In genomic region chr1:43596579-43596978, GRCh38 we compare ENCODE assay signal across 29 cellular contexts.
"Had no signal": no experiment of that assay in that cellular context is flagged by ENCODE, and none has a peak within 500 bp of the region (broad histone marks: within the 10 kb centered on the region; RNA-seq: fewer than 3 reads in every experiment).

No MANE protein-coding gene starts in this region.

- H2AFZ ChIP-seq: neural progenitor cell, parathyroid adenoma had no signal

- H3K4me3 Mint-ChIP-seq: naive thymus-derived CD4-positive, alpha-beta T cell; natural killer cell; nephron; neural progenitor cell; stimulated activated memory B cell treated with anti-CD40 and anti-IgM and Interleukin-4, amounts not matched to agents 10 μg/mL and 1 μg/mL and 100 μg/mL, for 72 hours; stimulated activated naive CD8-positive, alpha-beta T cell treated with anti-CD3 and anti-CD28 coated beads, Interleukin-15, Interleukin-2, amounts not matched to agents 100 ng/mL and 50 ng/mL, for 24 hours; type B pancreatic cell had no signal

- H3K27me3 Mint-ChIP-seq: naive thymus-derived CD4-positive, alpha-beta T cell; progenitor cell of endocrine pancreas; stimulated activated naive CD8-positive, alpha-beta T cell treated with anti-CD3 and anti-CD28 coated beads, Interleukin-15, Interleukin-2, amounts not matched to agents 100 ng/mL and 50 ng/mL, for 24 hours; type B pancreatic cell had no signal

- DNase-seq: naive thymus-derived CD4-positive, alpha-beta T cell; natural killer cell; occipital lobe; ovary; posterior cingulate gyrus; psoas muscle; right cardiac atrium; right lobe of liver; sigmoid colon; small intestine; stimulated activated CD4-positive, alpha-beta T cell treated with anti-CD3 and anti-CD28 coated beads, Interleukin-15, amount 100 ng/mL, for 24 hours; stimulated activated CD4-positive, alpha-beta T cell treated with anti-CD3 and anti-CD28 coated beads, Interleukin-2, amount 100 ng/mL, for 24 hours; stimulated activated CD4-positive, alpha-beta T cell treated with anti-CD3 and anti-CD28 coated beads, Interleukin-2, amount 100 ng/mL, for 48 hours; stimulated activated CD4-positive, alpha-beta T cell treated with anti-CD3 and anti-CD28 coated beads, Interleukin-4, amount 100 ng/mL, for 24 hours; stimulated activated naive CD4-positive, alpha-beta T cell; substantia nigra; testis; tibial artery; transverse colon; upper lobe of right lung; uterus had no signal

- H3K27ac ChIP-seq: neural progenitor cell, ovary, parathyroid adenoma, psoas muscle, right lobe of liver, sigmoid colon, suprapubic skin, testis, tibial artery, transverse colon, upper lobe of right lung, uterus had no signal

- H3K4me1 Mint-ChIP-seq: naive thymus-derived CD4-positive, alpha-beta T cell; nephron; neural progenitor cell; stimulated activated memory B cell treated with anti-CD40 and anti-IgM and Interleukin-4, amounts not matched to agents 10 μg/mL and 1 μg/mL and 100 μg/mL, for 72 hours had no signal

- H3K4me3 ChIP-seq: neural progenitor cell, ovary, psoas muscle, right lobe of liver, sigmoid colon, suprapubic skin, testis, tibial artery, transverse colon, upper lobe of right lung, uterus had no signal

- ATAC-seq: psoas muscle; right cardiac atrium; right lobe of liver; stimulated activated memory B cell treated with anti-CD40 and anti-IgM and Interleukin-4, amounts not matched to agents 10 μg/mL and 1 μg/mL and 100 μg/mL, for 72 hours; upper lobe of right lung had no signal

- H3K79me2 ChIP-seq: parathyroid adenoma had no signal

- H3K9me3 ChIP-seq: ovary, psoas muscle, right lobe of liver, sigmoid colon, suprapubic skin, testis, tibial artery, transverse colon, upper lobe of right lung, uterus had no signal

- H3K9ac ChIP-seq: neural progenitor cell, parathyroid adenoma had no signal

- FAIRE-seq: small intestine had no signal

- H3K4me1 ChIP-seq: neural progenitor cell, psoas muscle, right lobe of liver, sigmoid colon, suprapubic skin, testis, tibial artery, transverse colon, upper lobe of right lung, uterus had no signal

- H3K27ac Mint-ChIP-seq: naive thymus-derived CD4-positive, alpha-beta T cell; natural killer cell; nephron; neural progenitor cell; progenitor cell of endocrine pancreas; stimulated activated memory B cell treated with anti-CD40 and anti-IgM and Interleukin-4, amounts not matched to agents 10 μg/mL and 1 μg/mL and 100 μg/mL, for 72 hours; stimulated activated naive CD8-positive, alpha-beta T cell treated with anti-CD3 and anti-CD28 coated beads, Interleukin-15, Interleukin-2, amounts not matched to agents 100 ng/mL and 50 ng/mL, for 24 hours; type B pancreatic cell had no signal

- H3K36me3 Mint-ChIP-seq: naive thymus-derived CD4-positive, alpha-beta T cell; natural killer cell; stimulated activated memory B cell treated with anti-CD40 and anti-IgM and Interleukin-4, amounts not matched to agents 10 μg/mL and 1 μg/mL and 100 μg/mL, for 72 hours had no signal

- H3K9me3 Mint-ChIP-seq: naive thymus-derived CD4-positive, alpha-beta T cell; natural killer cell; nephron; neural progenitor cell; stimulated activated memory B cell treated with anti-CD40 and anti-IgM and Interleukin-4, amounts not matched to agents 10 μg/mL and 1 μg/mL and 100 μg/mL, for 72 hours; stimulated activated naive CD8-positive, alpha-beta T cell treated with anti-CD3 and anti-CD28 coated beads, Interleukin-15, Interleukin-2, amounts not matched to agents 100 ng/mL and 50 ng/mL, for 24 hours; type B pancreatic cell had no signal

- H3K27me3 ChIP-seq: neural progenitor cell, ovary, right lobe of liver, sigmoid colon, suprapubic skin, testis, tibial artery, transverse colon, upper lobe of right lung, uterus had no signal

- H3K36me3 ChIP-seq: neural progenitor cell, upper lobe of right lung, uterus had no signal

- H3K4me2 ChIP-seq: neural progenitor cell had no signal
